In the genomic region with DNA sequence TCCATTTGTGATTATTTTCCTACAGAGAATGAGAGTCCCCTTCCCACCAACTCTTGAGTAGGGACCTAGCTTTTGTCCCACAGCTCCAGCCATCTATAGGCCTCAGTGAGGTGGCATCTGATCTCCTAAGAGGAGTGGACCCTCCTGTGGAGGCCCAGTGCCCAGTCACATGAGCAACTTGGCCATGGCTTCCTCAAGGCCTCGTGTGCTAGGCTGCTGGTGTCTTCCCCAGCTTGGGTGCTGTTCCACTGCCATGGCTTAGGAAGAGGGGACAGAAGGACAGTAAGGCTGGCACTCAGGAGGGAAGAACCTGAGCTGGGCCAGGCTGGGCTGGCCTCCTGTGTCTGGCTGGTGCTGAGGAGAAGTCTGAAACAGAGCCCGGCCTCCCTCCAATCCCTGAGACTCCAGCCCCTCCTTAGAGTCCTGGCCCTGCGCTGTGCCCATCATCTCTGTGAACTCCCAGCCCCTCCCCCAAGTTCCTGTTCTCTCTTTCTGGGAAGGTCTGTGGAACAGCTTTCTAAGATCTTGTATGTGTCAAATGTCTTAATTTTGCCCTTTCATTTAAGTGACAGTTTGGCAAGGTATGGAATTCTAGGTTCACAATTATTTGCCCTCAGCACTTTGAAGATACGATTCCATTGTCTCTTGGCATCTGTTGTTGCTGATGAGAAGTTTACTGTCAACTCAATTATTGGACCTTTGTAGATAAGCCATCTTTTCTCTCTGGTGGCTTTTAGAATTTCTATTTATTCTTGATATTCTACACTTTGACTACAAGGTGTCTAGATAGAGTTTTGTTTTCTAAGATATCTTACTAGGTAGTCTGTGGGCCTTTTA, we compare ENCODE assay signal across 24 cellular contexts. TPM values are rescaled to one million over a fixed set of nuclear protein-coding genes. Genes with fewer than 3 reads are reported as not detected.
"Had no signal": no experiment of that assay in that cellular context is flagged by ENCODE, and none has a peak within 500 bp of the region (broad histone marks: within the 10 kb centered on the region; RNA-seq: fewer than 3 reads in every experiment).

No MANE protein-coding gene starts in this region.

- H3K27ac Mint-ChIP-seq: naive thymus-derived CD8-positive, alpha-beta T cell; nephron progenitor cell; progenitor cell of endocrine pancreas had no signal

- H3K27ac ChIP-seq: lower lobe of right lung, pancreas, stomach, thoracic aorta, tibial nerve, upper lobe of left lung, uterus had no signal

- H3K4me2 ChIP-seq: smooth muscle cell had no signal

- H3K4me1 ChIP-seq: lower lobe of right lung, pancreas, tibial nerve, uterus had no signal

- H3K9me3 ChIP-seq: lower lobe of right lung, pancreas, stomach, thoracic aorta, uterus had no signal

- ATAC-seq: effector memory CD8-positive, alpha-beta T cell; left ventricle myocardium superior; lower lobe of right lung; naive thymus-derived CD8-positive, alpha-beta T cell; pancreas; sciatic nerve had no signal

- H3K4me3 Mint-ChIP-seq: effector memory CD8-positive, alpha-beta T cell; naive thymus-derived CD8-positive, alpha-beta T cell; nephron progenitor cell had no signal

- H3K27me3 ChIP-seq: pancreas, stomach, tibial nerve, upper lobe of left lung, uterus had no signal

- H3K9me3 Mint-ChIP-seq: effector memory CD8-positive, alpha-beta T cell had no signal

- H3K36me3 ChIP-seq: pancreas, uterus had no signal

- H3K4me3 ChIP-seq: lower lobe of right lung, pancreas, smooth muscle cell, stomach, thoracic aorta, tibial nerve, upper lobe of left lung, uterus had no signal

- H3K27me3 Mint-ChIP-seq: naive thymus-derived CD8-positive, alpha-beta T cell had no signal

- DNase-seq: cortex of kidney; effector memory CD8-positive, alpha-beta T cell; head of caudate nucleus; left ventricle myocardium superior; lower lobe of right lung; naive thymus-derived CD8-positive, alpha-beta T cell; nephron progenitor cell; occipital lobe; stimulated activated CD4-positive, alpha-beta T cell treated with anti-CD3 and anti-CD28 coated beads, Interleukin-12 subunit alpha, Interleukin-12 subunit beta, amount 100 ng/mL, for 4 hours; stimulated activated CD4-positive, alpha-beta T cell treated with anti-CD3 and anti-CD28 coated beads, Interleukin-1b, Interleukin-23, amount 100 ng/mL, for 48 hours; stimulated activated CD4-positive, alpha-beta T cell treated with anti-CD3 and anti-CD28 coated beads, Interleukin-4, amount 100 ng/mL, for 1 hour; stimulated activated CD8-positive, alpha-beta memory T cell treated with anti-CD3 and anti-CD28 coated beads, Interleukin-4, amount 100 ng/mL, for 48 hours; stimulated activated naive CD4-positive, alpha-beta T cell treated with Interleukin-2 at 50 U/mL for 16 hours; stomach; upper lobe of left lung; uterus had no signal

RNA-seq across cellular contexts. Expression of gene KCNQ4, which starts 7.1 kb away (rescaled TPM):
- total RNA-seq: dermis microvascular lymphatic vessel endothelial cell, smooth muscle cell had no signal
- polyA plus RNA-seq: keratinocyte had no signal
